29 cellular contexts compared by ENCODE assay signal in the genomic region with DNA sequence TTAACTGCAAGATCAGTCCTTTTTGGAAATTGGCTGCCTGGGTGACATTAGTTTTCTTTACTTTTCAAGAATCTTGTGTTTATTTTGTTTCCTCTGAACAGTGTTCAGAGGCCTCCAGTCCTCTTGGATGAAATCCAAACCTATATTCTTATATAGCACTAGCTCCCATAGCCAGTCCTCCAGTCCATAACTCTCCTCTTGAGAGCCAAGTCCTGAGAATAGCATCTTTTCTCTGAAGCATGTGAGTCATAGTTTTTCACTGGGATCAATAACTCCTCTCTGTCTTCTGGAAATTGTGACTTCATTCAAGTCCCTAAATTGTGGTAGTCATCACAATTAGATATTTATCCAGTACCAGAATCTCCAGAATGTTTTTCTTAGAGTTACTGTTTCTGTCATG.
"Had no signal": no experiment of that assay in that cellular context is flagged by ENCODE, and none has a peak within 500 bp of the region (broad histone marks: within the 10 kb centered on the region; RNA-seq: fewer than 3 reads in every experiment).

No MANE protein-coding gene starts in this region.

- H3K27ac ChIP-seq: breast epithelium, epithelial cell of prostate, esophagus squamous epithelium, hepatocyte, parathyroid adenoma, psoas muscle, sigmoid colon, stomach, suprapubic skin, tibial artery, upper lobe of right lung had no signal

- H3K4me3 ChIP-seq: breast epithelium, esophagus squamous epithelium, hepatocyte, psoas muscle, sigmoid colon, smooth muscle cell, stomach, suprapubic skin, tibial artery, upper lobe of right lung had no signal

- H3K9ac ChIP-seq: parathyroid adenoma had no signal

- H3K4me2 ChIP-seq: hepatocyte, smooth muscle cell had no signal

- H3K9me3 ChIP-seq: suprapubic skin had no signal

- DNase-seq: activated CD4-positive, alpha-beta T cell treated with anti-CD3 and anti-CD28 coated beads for 48 hours; activated CD4-positive, alpha-beta T cell treated with anti-CD3 and anti-CD28 coated beads, Interleukin-2, amount 50 U/mL, for 48 hours; activated CD8-positive, alpha-beta memory T cell treated with anti-CD3 and anti-CD28 coated beads for 24 hours; activated effector memory CD4-positive, alpha-beta T cell treated with Interleukin-2 at 50 U/mL for 16 hours; activated naive CD4-positive, alpha-beta T cell treated with Interleukin-2 at 50 U/mL for 16 hours; amniotic stem cell; central memory CD4-positive, alpha-beta T cell; effector CD8-positive, alpha-beta T cell; esophagus squamous epithelium; left cardiac atrium; mammary epithelial cell; naive B cell; nucleus accumbens; psoas muscle; sigmoid colon; stimulated activated CD4-positive, alpha-beta T cell treated with anti-CD3 and anti-CD28 coated beads, Interleukin-1b, Interleukin-23, amount 100 ng/mL, for 48 hours; stimulated activated CD4-positive, alpha-beta T cell treated with anti-CD3 and anti-CD28 coated beads, Interleukin-4, amount 100 ng/mL, for 4 hours; stimulated activated CD8-positive, alpha-beta memory T cell treated with anti-CD3 and anti-CD28 coated beads, Interleukin-4, amount 100 ng/mL, for 48 hours; stomach; T-helper 1 cell; tibial artery; upper lobe of right lung had no signal

- H3K36me3 ChIP-seq: breast epithelium, esophagus squamous epithelium, sigmoid colon, stomach, suprapubic skin, tibial artery, upper lobe of right lung had no signal

- ATAC-seq: left cardiac atrium; psoas muscle; stimulated activated memory B cell treated with anti-CD40 and anti-IgM and Interleukin-4, amounts not matched to agents 10 μg/mL and 1 μg/mL and 100 μg/mL, for 72 hours; upper lobe of right lung had no signal

- H3K4me1 ChIP-seq: breast epithelium, esophagus squamous epithelium, parathyroid adenoma, psoas muscle, sigmoid colon, stomach, tibial artery, upper lobe of right lung had no signal

- H3K79me2 ChIP-seq: hepatocyte, parathyroid adenoma had no signal

- H2AFZ ChIP-seq: hepatocyte, parathyroid adenoma had no signal

- H3K27me3 ChIP-seq: breast epithelium, esophagus squamous epithelium, hepatocyte, sigmoid colon, stomach, suprapubic skin, tibial artery, upper lobe of right lung had no signal
